Comparison of ENCODE assay signal across 31 cellular contexts in genomic region chr7:98235901-98236300, GRCh38. TPM values are rescaled to one million over a fixed set of nuclear protein-coding genes. Genes with fewer than 3 reads are reported as not detected.
"Had no signal": no experiment of that assay in that cellular context is flagged by ENCODE, and none has a peak within 500 bp of the region (broad histone marks: within the 10 kb centered on the region; RNA-seq: fewer than 3 reads in every experiment).

No MANE protein-coding gene starts in this region.

- H3K4me3 Mint-ChIP-seq: dendritic cell treated with granulocyte-macrophage colony-stimulating factor and Interleukin-4, amounts not matched to agents 40 ng/mL and 50 ng/mL, for 4 days; endodermal cell; memory B cell; natural killer cell; stimulated activated effector memory CD8-positive, alpha-beta T cell treated with anti-CD3 and anti-CD28 coated beads, Interleukin-12 subunit alpha, Interleukin-12 subunit beta, amount 100 ng/mL, for 72 hours had no signal

- H3K4me3 ChIP-seq: esophagus muscularis mucosa, heart right ventricle, lung, smooth muscle cell, stomach, thyroid gland, vagina had no signal

- H3K36me3 Mint-ChIP-seq: natural killer cell had no signal

- DNase-seq: effector CD8-positive, alpha-beta T cell; endodermal cell; foreskin melanocyte; glutamatergic neuron; heart right ventricle; hypothalamus; natural killer cell; stimulated activated CD4-positive, alpha-beta T cell treated with anti-CD3 and anti-CD28 coated beads, Interleukin-12 subunit alpha, Interleukin-12 subunit beta, amount 100 ng/mL, for 4 hours; stimulated activated CD4-positive, alpha-beta T cell treated with anti-CD3 and anti-CD28 coated beads, Interleukin-1b, Interleukin-23, amount 100 ng/mL, for 48 hours; stimulated activated CD4-positive, alpha-beta T cell treated with anti-CD3 and anti-CD28 coated beads, Interleukin-4, amount 100 ng/mL, for 24 hours; stimulated activated naive CD4-positive, alpha-beta T cell treated with Interleukin-2 at 50 U/mL for 16 hours; stomach; thyroid gland; trophoblast cell had no signal

- H3K27me3 Mint-ChIP-seq: dendritic cell treated with granulocyte-macrophage colony-stimulating factor and Interleukin-4, amounts not matched to agents 40 ng/mL and 50 ng/mL, for 4 days; memory B cell; progenitor cell of endocrine pancreas had no signal

- H3K27ac Mint-ChIP-seq: dendritic cell treated with granulocyte-macrophage colony-stimulating factor and Interleukin-4, amounts not matched to agents 40 ng/mL and 50 ng/mL, for 4 days; endodermal cell; memory B cell; natural killer cell; progenitor cell of endocrine pancreas; stimulated activated effector memory CD8-positive, alpha-beta T cell treated with anti-CD3 and anti-CD28 coated beads, Interleukin-12 subunit alpha, Interleukin-12 subunit beta, amount 100 ng/mL, for 72 hours had no signal

- ATAC-seq: heart right ventricle; sciatic nerve; stimulated activated effector memory CD8-positive, alpha-beta T cell treated with anti-CD3 and anti-CD28 coated beads, Interleukin-12 subunit alpha, Interleukin-12 subunit beta, amount 100 ng/mL, for 72 hours had no signal

- H3K79me2 ChIP-seq: parathyroid adenoma had no signal

- H3K4me1 Mint-ChIP-seq: endodermal cell; memory B cell; natural killer cell; stimulated activated effector memory CD8-positive, alpha-beta T cell treated with anti-CD3 and anti-CD28 coated beads, Interleukin-12 subunit alpha, Interleukin-12 subunit beta, amount 100 ng/mL, for 72 hours had no signal

- H3K4me1 ChIP-seq: esophagus muscularis mucosa, heart right ventricle, parathyroid adenoma, stomach, thyroid gland, vagina had no signal

- H3K4me2 ChIP-seq: smooth muscle cell had no signal

- H2AFZ ChIP-seq: parathyroid adenoma had no signal

- H3K27me3 ChIP-seq: esophagus muscularis mucosa, heart right ventricle, neutrophil, stomach, thyroid gland, vagina had no signal

- H3K9me3 ChIP-seq: esophagus muscularis mucosa, heart right ventricle, neutrophil, stomach, thyroid gland, vagina had no signal

- H3K9me3 Mint-ChIP-seq: dendritic cell treated with granulocyte-macrophage colony-stimulating factor and Interleukin-4, amounts not matched to agents 40 ng/mL and 50 ng/mL, for 4 days; endodermal cell; memory B cell; natural killer cell; stimulated activated effector memory CD8-positive, alpha-beta T cell treated with anti-CD3 and anti-CD28 coated beads, Interleukin-12 subunit alpha, Interleukin-12 subunit beta, amount 100 ng/mL, for 72 hours had no signal

- H3K27ac ChIP-seq: epithelial cell of prostate, esophagus muscularis mucosa, heart right ventricle, neutrophil, parathyroid adenoma, stomach, thyroid gland, vagina had no signal

RNA-seq across cellular contexts. Expression of gene BHLHA15, which starts 24.7 kb away (rescaled TPM):
- total RNA-seq: esophagus muscularis mucosa, heart right ventricle, mononuclear cell, sciatic nerve, subcutaneous adipose tissue, vagina had no signal
- polyA plus RNA-seq: fibroblast of lung, keratinocyte, neural cell had no signal
